Comparison of ENCODE assay signal across 13 cellular contexts in genomic region chr16:53224932-53225533, GRCh38.
A peak's percentile ranks its signal among the peaks of the same experiment; 100 is the strongest.
DNase-seq lines count a peak whose midpoint lies in the region; ATAC-seq and TF ChIP-seq lines count a peak whose summit lies in the region.
"Had no signal": no experiment of that assay in that cellular context is flagged by ENCODE, and none has a peak within 500 bp of the region (broad histone marks: within the 10 kb centered on the region; RNA-seq: fewer than 3 reads in every experiment).

No MANE protein-coding gene starts in this region.

- H3K36me3 Mint-ChIP-seq in chondrocyte (ENCODE audit: low read depth), result peaks cover 13% of the 10 kb centered on the region

- peak overlapping the region; percentile 45 for H3K27ac Mint-ChIP-seq in chondrocyte (ENCODE audit: unreplicated experiment)
- H3K27ac Mint-ChIP-seq: activated T-helper 2 cell treated with anti-CD3 and anti-CD28 coated beads, Interferon-gamma antibody, Interleukin-2, Interleukin-4, amounts not matched to agents 10 μg/mL and 5 μg/mL and 100 μg/mL, durations not matched to agents 14 hours and 24 hours and 36 hours; nephron had no signal

- no peaks in the 10 kb centered on the region for H3K9me3 ChIP-seq in osteoblast (ENCODE audit: low read depth, low read length)
- H3K9me3 ChIP-seq: upper lobe of left lung had no signal

- DNase-seq in EL (peak; percentile 19), MV-4-11 (lab: John Stamatoyannopoulos, UW) (peak; percentile 93), chondrocyte (ENCODE audit: low spot score) (no peak), osteoblast (ENCODE audit: insufficient read length, low spot score, missing footprints) (no peak), NCI-H2029 (lab: John Stamatoyannopoulos, UW) (no peak), NCI-H2227 treated with DMSO at 0.1 percent for 48 hours (lab: John Stamatoyannopoulos, UW) (no peak)
- no peak for DNase-seq in stimulated activated CD4-positive, alpha-beta T cell treated with anti-CD3 and anti-CD28 coated beads, Interleukin-12 subunit alpha, Interleukin-12 subunit beta, amount 100 ng/mL, for 4 hours
- DNase-seq: NCI-H1105 had no signal

- no peak overlapping the region for H3K4me3 Mint-ChIP-seq in chondrocyte (ENCODE audit: unreplicated experiment)
- H3K4me3 Mint-ChIP-seq: nephron had no signal

- H3K79me2 ChIP-seq in osteoblast (ENCODE audit: insufficient read depth, low read length), result peaks cover 35% of the 10 kb centered on the region

- H3K4me3 ChIP-seq in osteoblast (ENCODE audit: insufficient read depth, low read length), result no peak overlapping the region
- H3K4me3 ChIP-seq: upper lobe of left lung had no signal

- TF ChIP-seq CTCF in chondrocyte (IDR thresholded peaks at IDR 0.05) (no peak), osteoblast (IDR thresholded peaks at IDR 0.05; ENCODE audit: extremely low read depth, low read depth, low read length) (no peak)

- peaks cover 3% of the 10 kb centered on the region for H3K4me1 Mint-ChIP-seq in chondrocyte (ENCODE audit: low read depth)
- H3K4me1 Mint-ChIP-seq: nephron had no signal

- no peak overlapping the region for H3K4me2 ChIP-seq in osteoblast (ENCODE audit: insufficient read depth, low read length)

- no peak overlapping the region for H2AFZ ChIP-seq in osteoblast (ENCODE audit: low read length)

- H4K20me1 ChIP-seq in osteoblast (ENCODE audit: insufficient read depth, low read length), result peaks cover 14% of the 10 kb centered on the region

- H3K9me3 Mint-ChIP-seq in chondrocyte (ENCODE audit: low read depth), result no peaks in the 10 kb centered on the region
- H3K9me3 Mint-ChIP-seq: activated T-helper 2 cell treated with anti-CD3 and anti-CD28 coated beads, Interferon-gamma antibody, Interleukin-2, Interleukin-4, amounts not matched to agents 10 μg/mL and 5 μg/mL and 100 μg/mL, durations not matched to agents 14 hours and 24 hours and 36 hours; nephron had no signal

- peaks cover 12% of the 10 kb centered on the region for H3K4me1 ChIP-seq in osteoblast (ENCODE audit: insufficient read depth, low read length)

- no peaks in the 10 kb centered on the region for H3K27me3 ChIP-seq in osteoblast (ENCODE audit: insufficient read depth, low read length)
- H3K27me3 ChIP-seq: upper lobe of left lung had no signal

- no peaks in the 10 kb centered on the region for H3K27me3 Mint-ChIP-seq in chondrocyte (ENCODE audit: low read depth)

- peak overlapping the region; percentile 10 for H3K27ac ChIP-seq in osteoblast (ENCODE audit: low read depth, low read length)

- H3K36me3 ChIP-seq in osteoblast (ENCODE audit: insufficient read depth, low read length), result peaks cover 47% of the 10 kb centered on the region

- no peak for ATAC-seq in GM21786 (IDR thresholded peaks at IDR 0.05; ENCODE audit: unreplicated experiment)
- ATAC-seq: HCT116 had no signal

Comparison
In these comparisons a context has a peak if more than half of its experiments do, and no peak if none do; other contexts are left out.
1. DNase-seq: peak in EL (single experiment) and MV-4-11 (single experiment); none in chondrocyte (single experiment), osteoblast (single experiment), stimulated activated CD4-positive, alpha-beta T cell treated with anti-CD3 and anti-CD28 coated beads, Interleukin-12 subunit alpha, Interleukin-12 subunit beta, amount 100 ng/mL, for 4 hours (single experiment), NCI-H2029 (single experiment) and NCI-H2227 treated with DMSO at 0.1 percent for 48 hours (single experiment).